In genomic region chr2:175152242-175152641, GRCh38 we compare ENCODE assay signal across 1 cellular context.
TF ChIP-seq lines count a peak whose summit lies in the region.

No MANE protein-coding gene starts in this region.

TF ChIP-seq in GM23338, 12 proteins besides CTCF, POLR2A, EP300 and RAD21 (continued from another document):
- TF ChIP-seq ZNF462 (CRISPR knock-in tag; IDR thresholded peaks at IDR 0.05) (no peak), ZNF114 (CRISPR knock-in tag; IDR thresholded peaks at IDR 0.05) (no peak), EZH2 (IDR thresholded peaks at IDR 0.05; ENCODE audit: low read depth, unreplicated experiment) (no peak), JUNB (IDR thresholded peaks at IDR 0.05; ENCODE audit: unreplicated experiment) (no peak), NANOG (IDR thresholded peaks at IDR 0.05; ENCODE audit: borderline replicate concordance) (no peak), ZNF331 (CRISPR knock-in tag; IDR thresholded peaks at IDR 0.05; ENCODE audit: low read depth) (no peak), CREB1 (CRISPR knock-in tag; IDR thresholded peaks at IDR 0.05; ENCODE audit: low read depth) (no peak), POLR2AphosphoS5 (IDR thresholded peaks at IDR 0.05; ENCODE audit: low read depth) (no peak), STAT1 (IDR thresholded peaks at IDR 0.05; ENCODE audit: unreplicated experiment) (no peak)
